8 cellular contexts compared by ENCODE assay signal in genomic region chr22:42780070-42780540, GRCh38. TPM values are rescaled to one million over a fixed set of nuclear protein-coding genes. Genes with fewer than 3 reads are reported as not detected.
DNase-seq lines count a peak whose midpoint lies in the region; ATAC-seq and TF ChIP-seq lines count a peak whose summit lies in the region.

No MANE protein-coding gene starts in this region.

- peak overlapping the region; percentile 66; the same call in 1 of the 2 replicates for H3K18ac ChIP-seq in IMR-90 (ENCODE audit: low read depth, low read length)

- peak overlapping the region; percentile 36; the same call in 1 of the 2 replicates for H3K27ac ChIP-seq in IMR-90 (ENCODE audit: insufficient read depth, low read length)
- H3K27ac ChIP-seq in foreskin keratinocyte, result no peak overlapping the region

- H2AFZ ChIP-seq in IMR-90 (replicated peaks; ENCODE audit: low read length, poor library complexity), result peak overlapping the region; percentile 54

- no peak overlapping the region for H2AK9ac ChIP-seq in IMR-90 (replicated peaks; ENCODE audit: low read depth, low read length, poor library complexity)

- no peak overlapping the region for H2AK5ac ChIP-seq in IMR-90 (ENCODE audit: low read depth, low read length)

- CTCF ChIA-PET in IMR-90 (lab: Yijun Ruan, JAX), result interaction anchor here (0.7 kb wide), 1 partner anchor 8 kb away, joined by 3 read pairs; no protein-coding TSS in a partner anchor

- no peaks in the 10 kb centered on the region for H3K9me3 ChIP-seq in IMR-90 (ENCODE audit: control insufficient read depth, insufficient read depth, low read length)

- peak overlapping the region in 1 of 2 experiments; percentile 82; a peak in 2 of 4 replicates for H4K8ac ChIP-seq in IMR-90 (ENCODE audit: low read depth in 2 of 2, low read length in 2 of 2)

- H3K27me3 ChIP-seq in IMR-90 (ENCODE audit: control insufficient read depth, insufficient read depth, low read length), result no peaks in the 10 kb centered on the region
- no peaks in the 10 kb centered on the region for H3K27me3 ChIP-seq in foreskin keratinocyte

- POLR2A ChIA-PET in IMR-90 (lab: Charles Lee; ENCODE audit: unreplicated experiment), result no interaction called here

- H3K56ac ChIP-seq in IMR-90 (ENCODE audit: extremely low read depth, insufficient read depth, low read length), result no peak overlapping the region

- H2BK20ac ChIP-seq in IMR-90 (ENCODE audit: low read depth, low read length), result no peak overlapping the region

- peak overlapping the region; percentile 39 for H3K4ac ChIP-seq in IMR-90 (ENCODE audit: low read depth, low read length)

- no TSS peak for BruUV-seq in IMR-90 (replicated peaks; lab: Mats Ljungman, UMichigan)

- TF ChIP-seq POLR2A in IMR-90 (IDR thresholded peaks at IDR 0.05; ENCODE audit: low read depth, low read length), result no peak

- H3K9ac ChIP-seq in IMR-90 (ENCODE audit: low read depth, low read length), result no peak overlapping the region

- no peak overlapping the region for H3K4me2 ChIP-seq in IMR-90 (ENCODE audit: low read depth, low read length)

- in situ Hi-C loops in IMR-90 (cut with MboI; ENCODE audit: low sequenced_read_pairs), result loop anchor here (10.0 kb wide), 1 partner anchor 115 kb away; no protein-coding TSS in a partner anchor

- H3K36me3 ChIP-seq in IMR-90 (ENCODE audit: control insufficient read depth, insufficient read depth, low read length), result no peaks in the 10 kb centered on the region

- H3K4me1 ChIP-seq in IMR-90 (ENCODE audit: control insufficient read depth, insufficient read depth, low read length), result peaks cover 4% of the 10 kb centered on the region
- no peaks in the 10 kb centered on the region for H3K4me1 ChIP-seq in foreskin keratinocyte

- H3K4me3 ChIP-seq in IMR-90 (ENCODE audit: insufficient read depth, low read depth, low read length), result no peak overlapping the region

- H3K14ac ChIP-seq in IMR-90 (replicated peaks; ENCODE audit: low read depth, low read length), result no peak overlapping the region

- peak overlapping the region; percentile 29; the same call in 1 of the 2 replicates for H2BK120ac ChIP-seq in IMR-90 (ENCODE audit: low read depth, low read length)

- dilution Hi-C loops in IMR-90 (cut with HindIII; ENCODE audit: low sequenced_read_pairs, unreplicated experiment), result no loop called here

- no peaks in the 10 kb centered on the region; the same call in 1 of the 2 replicates for H4K20me1 ChIP-seq in IMR-90 (ENCODE audit: insufficient read depth, low read length)

- H4K91ac ChIP-seq in IMR-90 (ENCODE audit: insufficient read depth, low read depth, low read length), result 0 out of 2 replicates have a peak overlapping the region, but pooled peaks have one; percentile 7

- peaks cover 7% of the 10 kb centered on the region for H3K9me1 ChIP-seq in IMR-90 (ENCODE audit: insufficient read depth, low read length)

- H4K5ac ChIP-seq in IMR-90 (ENCODE audit: low read depth, low read length), result peak overlapping the region; percentile 76; the same call in 1 of the 2 replicates

- peak; percentile 82 for DNase-seq in DMS53 treated with DMSO at 0.1 percent for 48 hours (lab: John Stamatoyannopoulos, UW; ENCODE audit: unreplicated experiment)
- DNase-seq in IMR-90, result peak; percentile 95
- peak; percentile 3 for DNase-seq in NK-92 treated with Interleukin-12 subunit alpha and Interleukin-12 subunit beta, amount 100 ng/mL, for 24 hours (lab: John Stamatoyannopoulos, UW)
- DNase-seq in activated T-cell treated with anti-CD3 and anti-CD28 coated beads for 4 hours, result peak; percentile 30
- peak; percentile 51 to 77 for DNase-seq in foreskin keratinocyte
- DNase-seq in omental fat pad (ENCODE audit: low spot score), result no peak

- no CpG with 5 or more reads among the region's 6 CpGs for WGBS in IMR-90 (ENCODE audit: extremely low coverage in 2 of 2, insufficient read length in 1 of 2), 2 experiments

- no peak overlapping the region; the same call in 2 of the 3 replicates for H2BK15ac ChIP-seq in IMR-90 (ENCODE audit: low read depth, low read length)

- peak; percentile 83 for ATAC-seq in IMR-90 (ENCODE audit: low read depth)
- ATAC-seq in foreskin keratinocyte, result peak; percentile 65
- peak; percentile 62 for ATAC-seq in omental fat pad (ENCODE audit: low FRiP score)
- no peak for ATAC-seq in GM18502 (IDR thresholded peaks at IDR 0.05; ENCODE audit: poor library complexity, unreplicated experiment)
- no peak for ATAC-seq in GM21786 (IDR thresholded peaks at IDR 0.05; ENCODE audit: unreplicated experiment)

- intact Hi-C loops in IMR-90 (cut with micrococcal nuclease), result loop anchor here (1.0 kb wide), 3 partner anchors 29 to 310 kb away; no protein-coding TSS in a partner anchor

- H2BK5ac ChIP-seq in IMR-90 (ENCODE audit: low read depth, low read length, poor library complexity, severe bottlenecking), result no peak overlapping the region

- peak; percentile 82 for TF ChIP-seq RAD21 in IMR-90 (IDR thresholded peaks at IDR 0.05; ENCODE audit: low read length)

- no peaks in the 10 kb centered on the region for H3K79me1 ChIP-seq in IMR-90 (ENCODE audit: low read depth in 1 of 2, low read length in 2 of 2)

- H3K23ac ChIP-seq in IMR-90 (ENCODE audit: low read depth, low read length), result no peak overlapping the region

- TF ChIP-seq CTCF in IMR-90 (conservative IDR thresholded peaks at IDR 0.05; ENCODE audit: low read depth, low read length) (peak; percentile 98), foreskin keratinocyte (conservative IDR thresholded peaks at IDR 0.05) (peak; percentile 99), omental fat pad (IDR thresholded peaks at IDR 0.05) (peak in 2 of 3 donors; percentile 64 to 70)

TF ChIP-seq in IMR-90, 13 proteins besides CTCF, POLR2A, EP300 and RAD21:
- TF ChIP-seq SMC3 (IDR thresholded peaks at IDR 0.05; ENCODE audit: low read depth, low read length), result peak; percentile 74
- 0 out of 2 replicates have a peak, but pooled peaks have one; percentile 8 for TF ChIP-seq MAFK (IDR thresholded peaks at IDR 0.05; ENCODE audit: low read depth, low read length)
- TF ChIP-seq NFE2L2 (IDR thresholded peaks at IDR 0.05; ENCODE audit: low read depth, low read length), result no peak
- TF ChIP-seq BHLHE40 (IDR thresholded peaks at IDR 0.05; ENCODE audit: low read depth, low read length), result no peak
- no peak for TF ChIP-seq FOS (IDR thresholded peaks at IDR 0.05; ENCODE audit: low read depth, low read length)
- TF ChIP-seq CEBPB (IDR thresholded peaks at IDR 0.05; ENCODE audit: low read depth, low read length), result no peak
- TF ChIP-seq MAZ (IDR thresholded peaks at IDR 0.05; ENCODE audit: borderline replicate concordance, low read depth, low read length), result no peak

RNA-seq across cellular contexts. Expression of gene A4GALT, which starts 59.4 kb away (rescaled TPM):
- total RNA-seq in IMR-90 (2012; rRNA removed), result 1.6 and 1.9 TPM in 2 replicates
- polyA plus RNA-seq in IMR-90 (2012; rRNA removed), result 6.1 and 6.3 TPM in 2 replicates
- 3.4 and 8.7 TPM in 2 replicates for polyA plus RNA-seq in IMR-90 (2012; cell fraction: cytosol; rRNA removed)
- polyA plus RNA-seq in IMR-90 (2012; cell fraction: nucleus; rRNA removed; ENCODE audit: low replicate concordance), result 3.6 and 6.1 TPM in 2 replicates
- 11.7 and 16.0 TPM in 2 replicates for total RNA-seq in foreskin keratinocyte
- polyA plus RNA-seq in foreskin keratinocyte, result 13.8 and 19.1 TPM in 2 replicates
- total RNA-seq in omental fat pad, result 10 to 100 TPM; 10.8 to 42.2 (median 20.1) TPM

Comparison
In these comparisons a context has a peak if more than half of its experiments do, and no peak if none do; other contexts are left out.
1. ATAC-seq: peak in IMR-90 (single experiment), foreskin keratinocyte (single experiment) and omental fat pad (single experiment); none in GM18502 (single experiment) and GM21786 (single experiment).
2. Peak in every context shown above with its lines, with median percentiles within 50 percentile points of each other: CTCF ChIP-seq.